1 cellular context compared by ENCODE assay signal in genomic region chrY:2935606-2936521, GRCh38.
TF ChIP-seq lines count a peak whose summit lies in the region.

No MANE protein-coding gene starts in this region.

TF ChIP-seq in HepG2, 621 proteins besides CTCF, POLR2A, EP300 and RAD21 (continued from another document and continues in another):
- TF ChIP-seq ZBTB40 (IDR thresholded peaks at IDR 0.05) (no peak), ZBTB40 (CRISPR knock-in tag; IDR thresholded peaks at IDR 0.05) (no peak), CERS6 (CRISPR knock-in tag; IDR thresholded peaks at IDR 0.05) (no peak), E2F5 (CRISPR knock-in tag; conservative IDR thresholded peaks at IDR 0.05) (no peak), HMG20A (CRISPR knock-in tag; IDR thresholded peaks at IDR 0.05; ENCODE audit: borderline replicate concordance) (no peak), ZNF704 (CRISPR knock-in tag; IDR thresholded peaks at IDR 0.05; ENCODE audit: borderline replicate concordance) (no peak), HMGXB3 (CRISPR knock-in tag; IDR thresholded peaks at IDR 0.05; ENCODE audit: borderline replicate concordance) (no peak), ZNF263 (CRISPR knock-in tag; IDR thresholded peaks at IDR 0.05) (no peak), ZNF513 (CRISPR knock-in tag; conservative IDR thresholded peaks at IDR 0.05) (no peak), ZNF468 (CRISPR knock-in tag; IDR thresholded peaks at IDR 0.05) (no peak), BATF2 (CRISPR knock-in tag; IDR thresholded peaks at IDR 0.05) (no peak), HOXD1 (CRISPR knock-in tag; IDR thresholded peaks at IDR 0.05) (no peak), SP140L (CRISPR knock-in tag; IDR thresholded peaks at IDR 0.05; ENCODE audit: borderline replicate concordance) (no peak), SUZ12 (IDR thresholded peaks at IDR 0.05; ENCODE audit: low read depth, low read length) (no peak), SMC3 (IDR thresholded peaks at IDR 0.05; ENCODE audit: low read length) (no peak), ZBTB34 (CRISPR knock-in tag; IDR thresholded peaks at IDR 0.05) (no peak), ZNF160 (CRISPR knock-in tag; IDR thresholded peaks at IDR 0.05) (no peak), ZNF326 (CRISPR knock-in tag; IDR thresholded peaks at IDR 0.05; ENCODE audit: borderline replicate concordance) (no peak), ZNF615 (CRISPR knock-in tag; IDR thresholded peaks at IDR 0.05; ENCODE audit: borderline replicate concordance) (no peak), THAP9 (CRISPR knock-in tag; IDR thresholded peaks at IDR 0.05; ENCODE audit: borderline replicate concordance) (no peak), SALL1 (CRISPR knock-in tag; IDR thresholded peaks at IDR 0.05) (no peak), PITX1 (CRISPR knock-in tag; IDR thresholded peaks at IDR 0.05) (0 out of 2 replicates have a peak, but pooled peaks have one; percentile 22), TGIF2 (CRISPR knock-in tag; IDR thresholded peaks at IDR 0.05) (no peak), ZNF33B (CRISPR knock-in tag; IDR thresholded peaks at IDR 0.05) (no peak), ZNF337 (CRISPR knock-in tag; IDR thresholded peaks at IDR 0.05; ENCODE audit: borderline replicate concordance, low read depth) (no peak), E2F1 (CRISPR knock-in tag; IDR thresholded peaks at IDR 0.05) (0 out of 2 replicates have a peak, but pooled peaks have one; percentile 31)
